Comparison of ENCODE assay signal across 13 cellular contexts in genomic region chr16:84611041-84611440, GRCh38. TPM values are rescaled to one million over a fixed set of nuclear protein-coding genes. Genes with fewer than 3 reads are reported as not detected.
DNase-seq lines count a peak whose midpoint lies in the region; ATAC-seq and TF ChIP-seq lines count a peak whose summit lies in the region.
"Had no signal": no experiment of that assay in that cellular context is flagged by ENCODE, and none has a peak within 500 bp of the region (broad histone marks: within the 10 kb centered on the region; RNA-seq: fewer than 3 reads in every experiment).

No MANE protein-coding gene starts in this region.

- no peak overlapping the region for H3K4me3 Mint-ChIP-seq in MCF 10A (ENCODE audit: unreplicated experiment)

- H4K8ac ChIP-seq in mesenchymal stem cell (ENCODE audit: low read length): no peak overlapping the region

- H3K36me3 Mint-ChIP-seq in MCF 10A (ENCODE audit: insufficient read depth, unreplicated experiment): peaks cover 14% of the 10 kb centered on the region

- dilution Hi-C loops in mammary epithelial cell (cut with HindIII; ENCODE audit: low sequenced_read_pairs): loop anchor here (5.0 kb wide), 3 partner anchors 44 to 109 kb away; partner anchors contain the start of gene MEAK7

- ATAC-seq in GM19455 (IDR thresholded peaks at IDR 0.05; ENCODE audit: unreplicated experiment): no peak
- ATAC-seq in HG03439 (IDR thresholded peaks at IDR 0.05; ENCODE audit: unreplicated experiment): no peak

- H3K79me1 ChIP-seq in mesenchymal stem cell (replicated peaks; ENCODE audit: low read length, poor library complexity, severe bottlenecking): peaks cover 15% of the 10 kb centered on the region

- in situ Hi-C loops in mammary epithelial cell (cut with MboI; ENCODE audit: low sequenced_read_pairs in 2 of 2): no loop called here
- in situ Hi-C loops in astrocyte of the spinal cord (cut with HindIII; ENCODE audit: low sequenced_read_pairs): no loop called here

- H3K9ac ChIP-seq in mammary epithelial cell (ENCODE audit: insufficient read depth, low read length) (no peak overlapping the region), mesenchymal stem cell (ENCODE audit: low read length) (peak overlapping the region; percentile 18)

- BruUV-seq in MCF 10A (replicated peaks; lab: Mats Ljungman, UMichigan) (no TSS peak), mammary epithelial cell (replicated peaks; lab: Mats Ljungman, UMichigan) (no TSS peak)

- H3K4ac ChIP-seq in mesenchymal stem cell (ENCODE audit: low read depth in 1 of 2, low read length in 2 of 2): no peak overlapping the region

- H3K4me1 Mint-ChIP-seq in MCF 10A (ENCODE audit: insufficient read depth, unreplicated experiment): peaks cover 8% of the 10 kb centered on the region

- H3K4me3 ChIP-seq in mammary epithelial cell (replicated peaks in 1 of 3; ENCODE audit: insufficient read depth in 1 of 3, low read depth in 2 of 3, low read length in 3 of 3) (no peak overlapping the region), astrocyte of the spinal cord (ENCODE audit: low read depth, low read length) (no peak overlapping the region), mesenchymal stem cell (ENCODE audit: insufficient read depth in 1 of 2, low read depth in 1 of 2, low read length in 2 of 2) (no peak overlapping the region)
- H3K4me3 ChIP-seq: upper lobe of left lung had no signal

- CTCF ChIA-PET in MCF 10A (lab: Yijun Ruan, JAX): interaction anchor here (0.5 to 0.9 kb wide), 4 partner anchors 38 to 594 kb away, joined by 3 read pairs; no protein-coding TSS in a partner anchor
- CTCF ChIA-PET in mammary epithelial cell (lab: Charles Lee; ENCODE audit: low non-redundant PET): no interaction called here

- no peaks in the 10 kb centered on the region for H3K9me3 Mint-ChIP-seq in MCF 10A (ENCODE audit: unreplicated experiment)

- H3K4me2 ChIP-seq in mammary epithelial cell (ENCODE audit: insufficient read depth, low read depth, low read length) (no peak overlapping the region), mesenchymal stem cell (ENCODE audit: low read length, poor library complexity, severe bottlenecking) (no peak overlapping the region)

- H2BK120ac ChIP-seq in mesenchymal stem cell (ENCODE audit: low read depth, low read length): no peak overlapping the region

- H3K27ac ChIP-seq in mammary epithelial cell (ENCODE audit: insufficient read depth, low read depth, low read length) (no peak overlapping the region), mesenchymal stem cell (ENCODE audit: low read length, poor library complexity, severe bottlenecking) (no peak overlapping the region)

- POLR2A ChIA-PET in MCF 10A (lab: Yijun Ruan, JAX): no interaction called here

- H2BK12ac ChIP-seq in mesenchymal stem cell (ENCODE audit: low read length in 2 of 2): no peak overlapping the region

- no peak overlapping the region for H3K14ac ChIP-seq in mesenchymal stem cell (ENCODE audit: low read length in 2 of 2)

- H3K18ac ChIP-seq in mesenchymal stem cell (ENCODE audit: low read depth in 1 of 2, low read length in 2 of 2): no peak overlapping the region

- peaks cover 100% of the 10 kb centered on the region for H3K79me2 ChIP-seq in mammary epithelial cell (ENCODE audit: insufficient read depth, low read length)

- no peak overlapping the region for H2AK5ac ChIP-seq in mesenchymal stem cell (ENCODE audit: low read length, severe bottlenecking)

- H3K27me3 ChIP-seq in mammary epithelial cell (ENCODE audit: insufficient read depth, low read length): no peaks in the 10 kb centered on the region
- no peaks in the 10 kb centered on the region for H3K27me3 ChIP-seq in mesenchymal stem cell (ENCODE audit: control insufficient read depth in 1 of 2, insufficient read depth in 1 of 2, low read length in 2 of 2)
- H3K27me3 ChIP-seq: upper lobe of left lung had no signal

- 77% methylated on average over 4 of the region's 4 CpGs for WGBS in mammary epithelial cell (ENCODE audit: low coverage, missing lambda C conversion rate)
- WGBS in mesenchymal stem cell: 92% methylated on average over 4 of the region's 4 CpGs

- H2BK5ac ChIP-seq in mesenchymal stem cell (ENCODE audit: low read depth, low read length, poor library complexity, severe bottlenecking): no peak overlapping the region

- H3K4me1 ChIP-seq in mammary epithelial cell (ENCODE audit: insufficient read depth, low read length) (peaks cover 20% of the 10 kb centered on the region), mesenchymal stem cell (ENCODE audit: control insufficient read depth, insufficient read depth, low read depth, low read length) (peaks cover 28% of the 10 kb centered on the region)

- H3K36me3 ChIP-seq in mammary epithelial cell (ENCODE audit: insufficient read depth, low read length) (peaks cover 11% of the 10 kb centered on the region), mesenchymal stem cell (ENCODE audit: control insufficient read depth in 1 of 2, insufficient read depth in 2 of 2, low read depth in 1 of 2, low read length in 2 of 2) (peaks cover 44 to 65% of the 10 kb centered on the region in 2 experiments)
- H3K36me3 ChIP-seq: upper lobe of left lung had no signal

- no peak overlapping the region for H2BK15ac ChIP-seq in mesenchymal stem cell (ENCODE audit: low read depth, poor library complexity, severe bottlenecking)

- H4K20me1 ChIP-seq in mammary epithelial cell (ENCODE audit: insufficient read depth, low read length): no peaks in the 10 kb centered on the region

- peak overlapping the region; percentile 4 for H3K27ac Mint-ChIP-seq in MCF 10A (ENCODE audit: low read depth, unreplicated experiment)

- intact Hi-C loops in MCF 10A (cut with micrococcal nuclease) (no loop called here), mammary epithelial cell (cut with micrococcal nuclease) (no loop called here)

- TF ChIP-seq CTCF in MCF 10A (IDR thresholded peaks at IDR 0.05; ENCODE audit: unreplicated experiment) (no peak), mammary epithelial cell (conservative IDR thresholded peaks at IDR 0.05 in 1 of 2, IDR thresholded peaks at IDR 0.05 in 1 of 2; ENCODE audit: extremely low read depth in 1 of 2, insufficient read depth in 1 of 2, low read depth in 1 of 2, low read length in 2 of 2) (no peak), astrocyte of the spinal cord (IDR thresholded peaks at IDR 0.05; ENCODE audit: low read depth, low read length) (no peak)

- H3K27me3 Mint-ChIP-seq in MCF 10A (ENCODE audit: insufficient read depth, unreplicated experiment): no peaks in the 10 kb centered on the region

- no peak overlapping the region for H4K91ac ChIP-seq in mesenchymal stem cell (ENCODE audit: low read length)

- H2AFZ ChIP-seq in mammary epithelial cell (ENCODE audit: low read depth, low read length) (no peak overlapping the region), mesenchymal stem cell (ENCODE audit: low read depth, low read length) (no peak overlapping the region)

- no peak overlapping the region for H3K23ac ChIP-seq in mesenchymal stem cell (ENCODE audit: low read length in 2 of 2)

- no peak for DNase-seq in MCF 10A (ENCODE audit: unreplicated experiment)
- no peak for DNase-seq in mammary epithelial cell
- DNase-seq in astrocyte of the spinal cord (ENCODE audit: low read depth, low spot score): peak; percentile 51
- peak; percentile 48 for DNase-seq in mesenchymal stem cell
- no peak for DNase-seq in NCI-H446 treated with DMSO at 0.1 percent for 48 hours (lab: John Stamatoyannopoulos, UW)
- no peak for DNase-seq in stimulated activated CD4-positive, alpha-beta T cell treated with anti-CD3 and anti-CD28 coated beads, Interleukin-15, amount 100 ng/mL, for 24 hours
- DNase-seq: activated CD4-positive, alpha-beta T cell treated with anti-CD3 and anti-CD28 coated beads for 4 hours; aorta; NCI-H446; SHP77; upper lobe of left lung had no signal

- H3K9me3 ChIP-seq in mammary epithelial cell (replicated peaks; ENCODE audit: insufficient read depth, low read length) (no peaks in the 10 kb centered on the region), mesenchymal stem cell (ENCODE audit: control insufficient read depth, low read length) (no peaks in the 10 kb centered on the region)
- H3K9me3 ChIP-seq: upper lobe of left lung had no signal

RNA-seq across cellular contexts. Expression of gene COTL1, which starts 6.8 kb away (rescaled TPM):
- total RNA-seq in MCF 10A (2022) (151 and 269 TPM in 2 replicates), mammary epithelial cell (100 to 1,000 TPM in 1 of 2 donors, 10 to 100 TPM in 1; 79.2 to 202 TPM)
- 190 TPM for polyA plus RNA-seq in mammary epithelial cell
- 217 TPM for polyA minus RNA-seq in mammary epithelial cell
- polyA plus RNA-seq in mesenchymal stem cell (2013, experiment 1 of 2): 264 TPM
- polyA plus RNA-seq in mesenchymal stem cell (2013, experiment 2 of 2): 251 TPM

RNA-seq across cellular contexts. Expression of gene KLHL36, which starts 37.3 kb away (rescaled TPM):
- total RNA-seq in MCF 10A (2022) (38.4 and 41.9 TPM in 2 replicates), mammary epithelial cell (100 to 1,000 TPM in 1 of 2 donors, 10 to 100 TPM in 1; 52.9 to 103 TPM)
- 38.8 TPM for polyA plus RNA-seq in mammary epithelial cell
- 35.9 TPM for polyA minus RNA-seq in mammary epithelial cell
- 19.3 TPM for polyA plus RNA-seq in mesenchymal stem cell (2013, experiment 1 of 2)
- polyA plus RNA-seq in mesenchymal stem cell (2013, experiment 2 of 2): 18.4 TPM

Comparison
In these comparisons a context has a peak if more than half of its experiments do, and no peak if none do; other contexts are left out.
1. DNase-seq: peak in astrocyte of the spinal cord (single experiment) and mesenchymal stem cell (single experiment); none in MCF 10A (single experiment), mammary epithelial cell (single experiment), NCI-H446 treated with DMSO at 0.1 percent for 48 hours (single experiment) and stimulated activated CD4-positive, alpha-beta T cell treated with anti-CD3 and anti-CD28 coated beads, Interleukin-15, amount 100 ng/mL, for 24 hours (single experiment).